In genomic region chr12:59304077-59304721, GRCh38 we compare ENCODE assay signal across 1 cellular context.
TF ChIP-seq lines count a peak whose summit lies in the region.

No MANE protein-coding gene starts in this region.

TF ChIP-seq in WTC11, 78 proteins besides CTCF, POLR2A, EP300 and RAD21 (continued from another document):
- TF ChIP-seq ERG (CRISPR knock-in tag; IDR thresholded peaks at IDR 0.05) (no peak), USF1 (CRISPR knock-in tag; IDR thresholded peaks at IDR 0.05) (no peak), SMAD4 (CRISPR knock-in tag; IDR thresholded peaks at IDR 0.05) (no peak), OVOL2 (CRISPR knock-in tag; IDR thresholded peaks at IDR 0.05; ENCODE audit: borderline replicate concordance) (no peak)
